Comparison of ENCODE assay signal across 18 cellular contexts in genomic region chr4:93994175-93994994, GRCh38.
"Had no signal": no experiment of that assay in that cellular context is flagged by ENCODE, and none has a peak within 500 bp of the region (broad histone marks: within the 10 kb centered on the region; RNA-seq: fewer than 3 reads in every experiment).

No MANE protein-coding gene starts in this region.

- H3K27ac ChIP-seq: esophagus squamous epithelium, prostate gland, thyroid gland, WERI-Rb-1 had no signal

- DNase-seq: activated CD4-positive, alpha-beta T cell treated with anti-CD3 and anti-CD28 coated beads, Interleukin-2, amount 50 U/mL, for 4 hours; activated effector memory CD4-positive, alpha-beta T cell treated with anti-CD3 and anti-CD28 coated beads, Interleukin-2, amount 50 U/mL, for 16 hours; activated naive CD4-positive, alpha-beta T cell treated with anti-CD3 and anti-CD28 coated beads, Interleukin-2, amount 50 U/mL, for 16 hours; activated T-cell treated with anti-CD3 and anti-CD28 coated beads, Interleukin-2, amount 50 U/mL, for 72 hours; effector CD8-positive, alpha-beta T cell; esophagus squamous epithelium; immature natural killer cell; kidney glomerular epithelial cell; naive B cell; right cardiac atrium; stimulated activated CD4-positive, alpha-beta T cell treated with anti-CD3 and anti-CD28 coated beads, Interleukin-2, amount 100 ng/mL, for 24 hours; stimulated activated naive CD4-positive, alpha-beta T cell treated with Interleukin-2 at 50 U/mL for 16 hours; thyroid gland; WERI-Rb-1 had no signal

- H3K27ac Mint-ChIP-seq: activated T-cell treated with anti-CD3 and anti-CD28 coated beads, Interleukin-2, amount 50 U/mL, for 72 hours; dendritic cell treated with granulocyte-macrophage colony-stimulating factor and Interleukin-4, amounts not matched to agents 40 ng/mL and 50 ng/mL, for 4 days; immature natural killer cell; memory B cell; naive B cell had no signal

- H3K27me3 Mint-ChIP-seq: dendritic cell treated with granulocyte-macrophage colony-stimulating factor and Interleukin-4, amounts not matched to agents 40 ng/mL and 50 ng/mL, for 4 days; memory B cell; naive B cell had no signal

- H3K4me3 ChIP-seq: esophagus squamous epithelium, prostate gland, thyroid gland had no signal

- H3K4me1 Mint-ChIP-seq: immature natural killer cell, memory B cell, naive B cell, neural crest cell had no signal

- H3K9me3 Mint-ChIP-seq: activated T-cell treated with anti-CD3 and anti-CD28 coated beads, Interleukin-2, amount 50 U/mL, for 72 hours; dendritic cell treated with granulocyte-macrophage colony-stimulating factor and Interleukin-4, amounts not matched to agents 40 ng/mL and 50 ng/mL, for 4 days; neural crest cell had no signal

- H3K36me3 Mint-ChIP-seq: memory B cell, naive B cell had no signal

- H3K4me1 ChIP-seq: esophagus squamous epithelium, prostate gland, thyroid gland had no signal

- H3K27me3 ChIP-seq: esophagus squamous epithelium, thyroid gland had no signal

- ATAC-seq: activated T-cell treated with anti-CD3 and anti-CD28 coated beads, Interleukin-2, amount 50 U/mL, for 72 hours; right cardiac atrium had no signal

- H3K9me3 ChIP-seq: esophagus squamous epithelium, prostate gland, thyroid gland had no signal

- H3K4me3 Mint-ChIP-seq: activated T-cell treated with anti-CD3 and anti-CD28 coated beads, Interleukin-2, amount 50 U/mL, for 72 hours; dendritic cell treated with granulocyte-macrophage colony-stimulating factor and Interleukin-4, amounts not matched to agents 40 ng/mL and 50 ng/mL, for 4 days; immature natural killer cell; memory B cell; naive B cell; neural crest cell had no signal

- H3K36me3 ChIP-seq: esophagus squamous epithelium, prostate gland, thyroid gland, WERI-Rb-1 had no signal
